In genomic region chr4:102253860-102254259, GRCh38 we compare ENCODE assay signal across 2 cellular contexts.
TF ChIP-seq lines count a peak whose summit lies in the region.

No MANE protein-coding gene starts in this region.

TF ChIP-seq in HepG2, 621 proteins besides CTCF, POLR2A, EP300 and RAD21 (continued from another document):
- no peak for TF ChIP-seq ZNF513 (CRISPR knock-in tag; conservative IDR thresholded peaks at IDR 0.05)
- TF ChIP-seq ZBTB20 (CRISPR knock-in tag; IDR thresholded peaks at IDR 0.05; ENCODE audit: borderline replicate concordance, low read depth), result no peak
- no peak for TF ChIP-seq IKZF4 (CRISPR knock-in tag; IDR thresholded peaks at IDR 0.05; ENCODE audit: borderline replicate concordance, low read depth, not compliant biosample characterization)
- no peak for TF ChIP-seq ZNF878 (CRISPR knock-in tag; IDR thresholded peaks at IDR 0.05)
- no peak for TF ChIP-seq GZF1 (CRISPR knock-in tag; IDR thresholded peaks at IDR 0.05)
- TF ChIP-seq, protein P1, sequence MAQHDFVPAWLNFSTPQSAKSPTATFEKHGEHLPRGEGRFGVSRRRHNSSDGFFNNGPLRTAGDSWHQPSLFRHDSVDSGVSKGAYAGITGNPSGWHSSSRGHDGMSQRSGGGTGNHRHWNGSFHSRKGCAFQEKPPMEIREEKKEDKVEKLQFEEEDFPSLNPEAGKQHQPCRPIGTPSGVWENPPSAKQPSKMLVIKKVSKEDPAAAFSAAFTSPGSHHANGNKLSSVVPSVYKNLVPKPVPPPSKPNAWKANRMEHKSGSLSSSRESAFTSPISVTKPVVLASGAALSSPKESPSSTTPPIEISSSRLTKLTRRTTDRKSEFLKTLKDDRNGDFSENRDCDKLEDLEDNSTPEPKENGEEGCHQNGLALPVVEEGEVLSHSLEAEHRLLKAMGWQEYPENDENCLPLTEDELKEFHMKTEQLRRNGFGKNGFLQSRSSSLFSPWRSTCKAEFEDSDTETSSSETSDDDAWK (CRISPR knock-in tag; IDR thresholded peaks at IDR 0.05), result no peak
- TF ChIP-seq NFRKB (IDR thresholded peaks at IDR 0.05), result no peak

TF ChIP-seq in neural cell, 6 proteins besides CTCF, POLR2A, EP300 and RAD21 (continued from another document):
- TF ChIP-seq, protein P2, sequence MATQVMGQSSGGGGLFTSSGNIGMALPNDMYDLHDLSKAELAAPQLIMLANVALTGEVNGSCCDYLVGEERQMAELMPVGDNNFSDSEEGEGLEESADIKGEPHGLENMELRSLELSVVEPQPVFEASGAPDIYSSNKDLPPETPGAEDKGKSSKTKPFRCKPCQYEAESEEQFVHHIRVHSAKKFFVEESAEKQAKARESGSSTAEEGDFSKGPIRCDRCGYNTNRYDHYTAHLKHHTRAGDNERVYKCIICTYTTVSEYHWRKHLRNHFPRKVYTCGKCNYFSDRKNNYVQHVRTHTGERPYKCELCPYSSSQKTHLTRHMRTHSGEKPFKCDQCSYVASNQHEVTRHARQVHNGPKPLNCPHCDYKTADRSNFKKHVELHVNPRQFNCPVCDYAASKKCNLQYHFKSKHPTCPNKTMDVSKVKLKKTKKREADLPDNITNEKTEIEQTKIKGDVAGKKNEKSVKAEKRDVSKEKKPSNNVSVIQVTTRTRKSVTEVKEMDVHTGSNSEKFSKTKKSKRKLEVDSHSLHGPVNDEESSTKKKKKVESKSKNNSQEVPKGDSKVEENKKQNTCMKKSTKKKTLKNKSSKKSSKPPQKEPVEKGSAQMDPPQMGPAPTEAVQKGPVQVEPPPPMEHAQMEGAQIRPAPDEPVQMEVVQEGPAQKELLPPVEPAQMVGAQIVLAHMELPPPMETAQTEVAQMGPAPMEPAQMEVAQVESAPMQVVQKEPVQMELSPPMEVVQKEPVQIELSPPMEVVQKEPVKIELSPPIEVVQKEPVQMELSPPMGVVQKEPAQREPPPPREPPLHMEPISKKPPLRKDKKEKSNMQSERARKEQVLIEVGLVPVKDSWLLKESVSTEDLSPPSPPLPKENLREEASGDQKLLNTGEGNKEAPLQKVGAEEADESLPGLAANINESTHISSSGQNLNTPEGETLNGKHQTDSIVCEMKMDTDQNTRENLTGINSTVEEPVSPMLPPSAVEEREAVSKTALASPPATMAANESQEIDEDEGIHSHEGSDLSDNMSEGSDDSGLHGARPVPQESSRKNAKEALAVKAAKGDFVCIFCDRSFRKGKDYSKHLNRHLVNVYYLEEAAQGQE (IDR thresholded peaks at IDR 0.05; ENCODE audit: borderline replicate concordance), result no peak
- TF ChIP-seq MXI1 (conservative IDR thresholded peaks at IDR 0.05; ENCODE audit: poor library complexity, severe bottlenecking) (no peak), EZH2 (IDR thresholded peaks at IDR 0.05; ENCODE audit: borderline replicate concordance, insufficient read depth, low read length, poor library complexity, severe bottlenecking) (no peak), POLR2AphosphoS5 (IDR thresholded peaks at IDR 0.05) (no peak)
